Comparison of ENCODE assay signal across 9 cellular contexts in genomic region chr1:154183045-154183968, GRCh38. TPM values are rescaled to one million over a fixed set of nuclear protein-coding genes. Genes with fewer than 3 reads are reported as not detected.
DNase-seq lines count a peak whose midpoint lies in the region; ATAC-seq lines count a peak whose summit lies in the region.
"Had no signal": no experiment of that assay in that cellular context is flagged by ENCODE, and none has a peak within 500 bp of the region (broad histone marks: within the 10 kb centered on the region; RNA-seq: fewer than 3 reads in every experiment).

No MANE protein-coding gene starts in this region.

- H3K27me3 ChIP-seq in BLaER1 treated with 17β-estradiol and CSF1 and Interleukin-3, amounts not matched to agents 10 nM and 100 nM, result no peaks in the 10 kb centered on the region

- DNase-seq in NCI-H69 (lab: John Stamatoyannopoulos, UW) (peak; percentile 99), dedifferentiated amniotic fluid mesenchymal stem cell (ENCODE audit: extremely low spot score) (peak; percentile 93), left lobe of liver (ENCODE audit: low spot score) (peak; percentile 98)
- peak; percentile 92 for DNase-seq in activated CD4-positive, alpha-beta T cell treated with anti-CD3 and anti-CD28 coated beads, Interleukin-2, amount 50 U/mL, for 1 hour
- DNase-seq in stimulated activated CD4-positive, alpha-beta T cell treated with anti-CD3 and anti-CD28 coated beads, Interleukin-2, amount 100 ng/mL, for 24 hours, result peak; percentile 95 to 97

- peak; percentile 52 for ATAC-seq in GM19328 (IDR thresholded peaks at IDR 0.05; ENCODE audit: unreplicated experiment)
- peak; percentile 47 for ATAC-seq in HG03469 (IDR thresholded peaks at IDR 0.05; ENCODE audit: unreplicated experiment)
- peak; percentile 88 for ATAC-seq in left lobe of liver

- H3K9me3 ChIP-seq in BLaER1 treated with 17β-estradiol and CSF1 and Interleukin-3, amounts not matched to agents 10 nM and 100 nM (replicated peaks in 1 of 11), result no peaks in the 10 kb centered on the region

- H3K36me3 ChIP-seq in BLaER1 treated with 17β-estradiol and CSF1 and Interleukin-3, amounts not matched to agents 10 nM and 100 nM, result peaks cover 11 to 35% (median 29%) of the 10 kb centered on the region in 11 experiments

- H4K20me1 ChIP-seq in BLaER1 treated with 17β-estradiol and CSF1 and Interleukin-3, amounts not matched to agents 10 nM and 100 nM, result peaks cover 38 to 46% (median 40%) of the 10 kb centered on the region in 11 experiments

- peak overlapping the region; percentile 84 to 97 (median 91) for H3K9ac ChIP-seq in BLaER1 treated with 17β-estradiol and CSF1 and Interleukin-3, amounts not matched to agents 10 nM and 100 nM

- peak overlapping the region; percentile 83 to 99 (median 94) for H3K4me2 ChIP-seq in BLaER1 treated with 17β-estradiol and CSF1 and Interleukin-3, amounts not matched to agents 10 nM and 100 nM

- peak overlapping the region; percentile 82 to 96 (median 90) for H3K4me3 ChIP-seq in BLaER1 treated with 17β-estradiol and CSF1 and Interleukin-3, amounts not matched to agents 10 nM and 100 nM

- H3K4me1 ChIP-seq in BLaER1 treated with 17β-estradiol and CSF1 and Interleukin-3, amounts not matched to agents 10 nM and 100 nM, result peaks cover 29 to 45% (median 39%) of the 10 kb centered on the region in 10 experiments

- H3K27ac ChIP-seq in BLaER1 treated with 17β-estradiol and CSF1 and Interleukin-3, amounts not matched to agents 10 nM and 100 nM, result peak overlapping the region; percentile 82 to 97 (median 93)

RNA-seq across cellular contexts. Expression of gene TPM3, which starts 8.6 kb away (rescaled TPM):
- 92.7 TPM for total RNA-seq in left lobe of liver

RNA-seq across cellular contexts. Expression of gene CFAP141, which starts 22.8 kb away (rescaled TPM):
- total RNA-seq in left lobe of liver, result not detected
- total RNA-seq: subcutaneous adipose tissue had no signal

RNA-seq across cellular contexts. Expression of gene NUP210L, which starts 28.4 kb away (rescaled TPM):
- 0.10 TPM for total RNA-seq in left lobe of liver

RNA-seq across cellular contexts. Expression of gene UBAP2L, which starts 37.4 kb away (rescaled TPM):
- 38.0 TPM for total RNA-seq in left lobe of liver

Comparison
In these comparisons a context has a peak if more than half of its experiments do, and no peak if none do; other contexts are left out.
1. Peak in every context shown above with its lines: DNase-seq, ATAC-seq, H3K4me3 ChIP-seq and H3K27ac ChIP-seq.